8 cellular contexts compared by ENCODE assay signal in genomic region chr22:20319745-20320658, GRCh38. TPM values are rescaled to one million over a fixed set of nuclear protein-coding genes. Genes with fewer than 3 reads are reported as not detected.
DNase-seq lines count a peak whose midpoint lies in the region; ATAC-seq and TF ChIP-seq lines count a peak whose summit lies in the region.

DGCR6L (minus strand) TSS chr22:20320060; CDS start chr22:20319988, 72 bp downstream.

- no peaks in the 10 kb centered on the region for H3K27me3 Mint-ChIP-seq in activated CD4-positive, alpha-beta memory T cell treated with anti-CD3 and anti-CD28 coated beads for 36 hours

- H3K27ac ChIP-seq in dorsolateral prefrontal cortex, result peak within 1 kb of the TSS in 58 of 59 donors; percentile 54 to 98 (median 90)
- peak within 1 kb of the TSS; percentile 57 to 82 for H3K27ac ChIP-seq in liver (ENCODE audit: low read depth in 1 of 2, low read length in 2 of 2)

- peak within 1 kb of the TSS; percentile 71 to 79 for H3K9ac ChIP-seq in liver (ENCODE audit: low read depth in 1 of 2, low read length in 2 of 2)

- ATAC-seq in GM19035 (IDR thresholded peaks at IDR 0.05; ENCODE audit: unreplicated experiment) (peak; percentile 75), HG03378 (IDR thresholded peaks at IDR 0.05; ENCODE audit: unreplicated experiment) (peak; percentile 58)

- POLR2A ChIA-PET in activated CD4-positive, alpha-beta memory T cell treated with anti-CD3 and anti-CD28 coated beads for 36 hours (lab: Charles Lee), result interaction anchor here (0.6 to 1.5 kb wide), 4 partner anchors 8 to 683 kb away, joined by 3 to 5 read pairs (median 4); no protein-coding TSS in a partner anchor

- peak in 1 of 2 donors; percentile 24 for TF ChIP-seq RAD21 in liver (IDR thresholded peaks at IDR 0.05)

- H3K4me3 ChIP-seq in dorsolateral prefrontal cortex (peak within 1 kb of the TSS; percentile 66 to 100 (median 97)), liver (ENCODE audit: low read depth in 1 of 3, low read length in 3 of 3) (peak within 1 kb of the TSS; percentile 69 to 96 (median 89))

- CTCF ChIA-PET in activated CD4-positive, alpha-beta memory T cell treated with anti-CD3 and anti-CD28 coated beads for 36 hours (lab: Charles Lee), result interaction anchor here (0.7 to 1.8 kb wide), 9 partner anchors 8 to 257 kb away, joined by 3 to 6 read pairs (median 4); no protein-coding TSS in a partner anchor

- H3K27me3 ChIP-seq in dorsolateral prefrontal cortex (no peaks in the 10 kb centered on the region), liver (ENCODE audit: control insufficient read depth in 4 of 4, insufficient read depth in 4 of 4, low read length in 3 of 4) (no peaks in the 10 kb centered on the region)

- peak; percentile 92 for DNase-seq in Ammon's horn (ENCODE audit: low spot score)
- peak; percentile 59 for DNase-seq in NCI-H526 treated with DMSO at 0.1 percent for 48 hours (lab: John Stamatoyannopoulos, UW)
- DNase-seq in activated CD4-positive, alpha-beta memory T cell treated with anti-CD3 and anti-CD28 coated beads for 36 hours, result peak; percentile 98
- peak; percentile 86 to 95 (median 92) for DNase-seq in dorsolateral prefrontal cortex
- peak; percentile 99 for DNase-seq in stimulated activated CD4-positive, alpha-beta T cell treated with anti-CD3 and anti-CD28 coated beads, Interleukin-4, amount 100 ng/mL, for 1 hour

- no peaks in the 10 kb centered on the region for H3K9me3 Mint-ChIP-seq in activated CD4-positive, alpha-beta memory T cell treated with anti-CD3 and anti-CD28 coated beads for 36 hours

- under 1% methylated on average over 98 of the region's 98 CpGs for WGBS in liver

- peaks cover 0 to 1% (median 0%) of the 10 kb centered on the region in 4 donors for H3K36me3 ChIP-seq in liver (ENCODE audit: control insufficient read depth in 4 of 4, insufficient read depth in 3 of 4, low read depth in 1 of 4, low read length in 3 of 4)

- peaks cover 65% of the 10 kb centered on the region for H3K4me1 Mint-ChIP-seq in activated CD4-positive, alpha-beta memory T cell treated with anti-CD3 and anti-CD28 coated beads for 36 hours (ENCODE audit: low read depth)

- TF ChIP-seq CTCF in dorsolateral prefrontal cortex (IDR thresholded peaks at IDR 0.05 in 54 of 56, conservative IDR thresholded peaks at IDR 0.05 in 2 of 56; ENCODE audit: low read depth in 1 of 56, partially characterized antibody in 56 of 56), result peak in 41 of 56 donors; percentile 5 to 58 (median 38)
- no peak for TF ChIP-seq CTCF in liver (IDR thresholded peaks at IDR 0.05; ENCODE audit: low read depth, low read length, missing input control)

- H3K4me1 ChIP-seq in liver (ENCODE audit: control insufficient read depth in 4 of 4, insufficient read depth in 4 of 4, low read length in 3 of 4), result peaks cover 16 to 51% (median 45%) of the 10 kb centered on the region in 4 donors

- H3K36me3 Mint-ChIP-seq in activated CD4-positive, alpha-beta memory T cell treated with anti-CD3 and anti-CD28 coated beads for 36 hours, result peaks cover 2% of the 10 kb centered on the region

- H3K9me3 ChIP-seq in liver (ENCODE audit: control insufficient read depth in 4 of 4, low read length in 3 of 4), result no peaks in the 10 kb centered on the region

- intact Hi-C loops in activated CD4-positive, alpha-beta memory T cell treated with anti-CD3 and anti-CD28 coated beads for 36 hours (cut with micrococcal nuclease), result loop anchor here (5.0 kb wide), 2 partner anchors 187 to 232 kb away; partner anchors contain the start of gene MED15
- intact Hi-C loops in dorsolateral prefrontal cortex (cut with DNase I), result loop anchor here (5.0 to 10.0 kb wide), 3 partner anchors 75 to 175 kb away; partner anchors contain the start of genes KLHL22 (in 1 of the 2) and ZNF74 (in 1 of the 2)

- H3K27ac Mint-ChIP-seq in activated CD4-positive, alpha-beta memory T cell treated with anti-CD3 and anti-CD28 coated beads for 36 hours, result peak within 1 kb of the TSS; percentile 81

- peak within 1 kb of the TSS; percentile 93 for H3K4me3 Mint-ChIP-seq in activated CD4-positive, alpha-beta memory T cell treated with anti-CD3 and anti-CD28 coated beads for 36 hours

TF ChIP-seq in liver, 16 proteins besides CTCF, POLR2A, EP300 and RAD21:
- TF ChIP-seq FOXA1 (IDR thresholded peaks at IDR 0.05) (no peak), FOXA2 (IDR thresholded peaks at IDR 0.05) (no peak), EGR1 (IDR thresholded peaks at IDR 0.05; ENCODE audit: low read depth in 2 of 2) (no peak), ZBTB33 (IDR thresholded peaks at IDR 0.05) (no peak), YY1 (IDR thresholded peaks at IDR 0.05) (peak; percentile 58), JUND (IDR thresholded peaks at IDR 0.05) (no peak), RXRA (IDR thresholded peaks at IDR 0.05) (no peak), SP1 (IDR thresholded peaks at IDR 0.05) (peak; percentile 28), NR2F2 (IDR thresholded peaks at IDR 0.05) (no peak), GABPA (IDR thresholded peaks at IDR 0.05 in 1 of 2, conservative IDR thresholded peaks at IDR 0.05 in 1 of 2) (peak in 1 of 2 donors; percentile 39), TAF1 (conservative IDR thresholded peaks at IDR 0.05) (no peak), ATF3 (IDR thresholded peaks at IDR 0.05) (no peak), HNF4G (IDR thresholded peaks at IDR 0.05) (no peak), HNF4A (conservative IDR thresholded peaks at IDR 0.05) (no peak), REST (IDR thresholded peaks at IDR 0.05) (no peak)
- TF ChIP-seq, protein P1, sequence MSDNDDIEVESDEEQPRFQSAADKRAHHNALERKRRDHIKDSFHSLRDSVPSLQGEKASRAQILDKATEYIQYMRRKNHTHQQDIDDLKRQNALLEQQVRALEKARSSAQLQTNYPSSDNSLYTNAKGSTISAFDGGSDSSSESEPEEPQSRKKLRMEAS (IDR thresholded peaks at IDR 0.05), result no peak
TF ChIP-seq in liver: peak in this region for 3.

RNA-seq across cellular contexts. Expression of gene DGCR6L, which starts in this region (rescaled TPM):
- total RNA-seq in activated CD4-positive, alpha-beta memory T cell treated with anti-CD3 and anti-CD28 coated beads for 36 hours, result 10 to 100 TPM; 26.9 to 31.3 TPM
- total RNA-seq in dorsolateral prefrontal cortex (10 to 100 TPM; 33.0 to 66.4 (median 49.3) TPM), liver (10 to 100 TPM; 40.7 to 58.8 TPM)
- 100 to 1,000 TPM in 1 of 2 donors, 10 to 100 TPM in 1; 88.2 to 105 TPM for polyA plus RNA-seq in liver

Comparison
In these comparisons a context has a peak if more than half of its experiments do, and no peak if none do; other contexts are left out.
1. Peak in every context shown above with its lines: DNase-seq, ATAC-seq, H3K4me3 ChIP-seq and H3K27ac ChIP-seq.